In the genomic region with DNA sequence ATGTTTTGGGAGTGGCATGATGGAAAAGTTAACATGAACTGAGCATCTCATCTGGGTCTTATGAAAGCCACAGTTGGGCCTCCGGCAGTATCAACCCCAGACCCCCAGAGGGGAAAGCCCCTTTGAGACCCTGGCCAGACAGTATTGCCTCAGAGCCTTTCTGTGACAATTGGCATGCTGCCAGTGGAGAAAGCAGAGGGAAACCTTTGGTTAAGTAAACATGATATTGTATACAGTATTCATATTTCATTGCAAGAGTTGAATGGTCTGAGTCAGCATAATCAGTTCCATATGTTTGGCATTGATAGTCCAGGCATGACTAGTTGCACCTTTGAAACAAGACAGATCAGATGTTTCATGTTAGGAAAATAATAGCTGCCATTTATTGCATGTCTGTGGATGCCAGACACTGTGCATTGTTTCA, we compare ENCODE assay signal across 13 cellular contexts. TPM values are rescaled to one million over a fixed set of nuclear protein-coding genes. Genes with fewer than 3 reads are reported as not detected.
DNase-seq lines count a peak whose midpoint lies in the region; ATAC-seq and TF ChIP-seq lines count a peak whose summit lies in the region.
"Had no signal": no experiment of that assay in that cellular context is flagged by ENCODE, and none has a peak within 500 bp of the region (broad histone marks: within the 10 kb centered on the region; RNA-seq: fewer than 3 reads in every experiment).

No MANE protein-coding gene starts in this region.

- no peak for ATAC-seq in GM19467 (IDR thresholded peaks at IDR 0.05; ENCODE audit: unreplicated experiment)
- ATAC-seq: T-helper 17 cell had no signal

- peak overlapping the region; percentile 47 for H3K27ac ChIP-seq in A673 (ENCODE audit: low read depth, low read length, poor library complexity, severe bottlenecking)
- H3K27ac ChIP-seq in SK-N-SH (ENCODE audit: low read depth in 2 of 2, low read length in 1 of 2), result peak overlapping the region in 1 of 2 experiments; percentile 72; a peak in 2 of 4 replicates

- H3K27me3 ChIP-seq in A673 (replicated peaks; ENCODE audit: insufficient read depth, low read depth, low read length, poor library complexity) (no peaks in the 10 kb centered on the region), SK-N-SH (ENCODE audit: insufficient read depth) (no peaks in the 10 kb centered on the region), H7 (ENCODE audit: control insufficient read depth, insufficient read depth, low read length) (no peaks in the 10 kb centered on the region)

- peak overlapping the region; percentile 45; the same call in 1 of the 2 replicates for H3K4me2 ChIP-seq in SK-N-SH

- H3K9ac ChIP-seq in SK-N-SH, result no peak overlapping the region

- no peaks in the 10 kb centered on the region for H3K79me2 ChIP-seq in SK-N-SH (ENCODE audit: insufficient read depth)

- DNase-seq in A673 (ENCODE audit: low spot score), result peak; percentile 75
- peak; percentile 30 for DNase-seq in H4 (ENCODE audit: low spot score)
- DNase-seq in SK-N-SH, result peak; percentile 62
- peak; percentile 75 for DNase-seq in fibroblast of pulmonary artery (ENCODE audit: low read depth)
- no peak for DNase-seq in SIG-M5 treated with dmso at 0.1 percent for 504 hours (lab: John Stamatoyannopoulos, UW; ENCODE audit: unreplicated experiment)
- DNase-seq in iPS-NIHi11 (ENCODE audit: low spot score), result no peak
- DNase-seq in H7, result no peak
- DNase-seq: activated naive CD4-positive, alpha-beta T cell treated with anti-CD3 and anti-CD28 coated beads, Interleukin-2, amount 50 U/mL, for 16 hours; cortex of kidney; glutamatergic neuron; NCI-H1694 treated with DMSO at 0.1 percent for 48 hours; T-helper 17 cell had no signal

- H2AFZ ChIP-seq in SK-N-SH (ENCODE audit: low read depth), result no peak overlapping the region

- H3K4me3 ChIP-seq in A673 (ENCODE audit: low read depth, low read length, poor library complexity, severe bottlenecking) (no peak overlapping the region), SK-N-SH (ENCODE audit: low read depth in 2 of 2, low read length in 1 of 2) (no peak overlapping the region), fibroblast of pulmonary artery (replicated peaks; ENCODE audit: low read depth, low read length) (no peak overlapping the region), H7 (ENCODE audit: insufficient read depth, low read depth, low read length) (no peak overlapping the region)

- H3K9me3 ChIP-seq in A673 (ENCODE audit: low read depth, low read length, poor library complexity, severe bottlenecking) (no peaks in the 10 kb centered on the region), SK-N-SH (no peaks in the 10 kb centered on the region)

- no peaks in the 10 kb centered on the region for H3K9me2 ChIP-seq in SK-N-SH

- no TSS peak for BruUV-seq in A673 (replicated peaks; lab: Mats Ljungman, UMichigan)

- H3F3A ChIP-seq in SK-N-SH (replicated peaks; ENCODE audit: insufficient read depth), result peaks cover 6% of the 10 kb centered on the region

- POLR2A ChIA-PET in A673 (lab: Charles Lee; ENCODE audit: low non-redundant PET) (no interaction called here), SK-N-SH (lab: Yijun Ruan, JAX) (no interaction called here)

- intact Hi-C loops in A673 (cut with micrococcal nuclease; ENCODE audit: unreplicated experiment), result no loop called here

- TF ChIP-seq CTCF in A673 (conservative IDR thresholded peaks at IDR 0.05; ENCODE audit: low read depth, low read length), result no peak
- no peak for TF ChIP-seq CTCF in SK-N-SH (IDR thresholded peaks at IDR 0.05)
- no peak for TF ChIP-seq CTCF in fibroblast of pulmonary artery (IDR thresholded peaks at IDR 0.05; ENCODE audit: low read length, missing control alignments)

- WGBS in SK-N-SH (ENCODE audit: low lambda C conversion rate), result 38% methylated on average over 1 of the region's 1 CpG

- no peak for TF ChIP-seq RAD21 in SK-N-SH (IDR thresholded peaks at IDR 0.05; ENCODE audit: low read length)

- H3K4me1 ChIP-seq in A673 (ENCODE audit: insufficient read depth, low read length, poor library complexity, severe bottlenecking), result peaks cover 25% of the 10 kb centered on the region
- H3K4me1 ChIP-seq in SK-N-SH (ENCODE audit: control insufficient read depth in 1 of 2, insufficient read depth in 2 of 2, low read depth in 1 of 2, low read length in 1 of 2), result peaks cover 13 to 38% of the 10 kb centered on the region in 2 experiments

- TF ChIP-seq EP300 in SK-N-SH (IDR thresholded peaks at IDR 0.05; ENCODE audit: borderline replicate concordance in 1 of 2, low read depth in 1 of 2, low read length in 1 of 2), result peak; percentile 82 to 85

- H4K20me1 ChIP-seq in SK-N-SH (ENCODE audit: insufficient read depth), result peaks cover 6% of the 10 kb centered on the region; the same call in 1 of the 2 replicates

- CTCF ChIA-PET in A673 (lab: Charles Lee), result no interaction called here
- CTCF ChIA-PET in SK-N-SH (lab: Yijun Ruan, JAX), result interaction anchor here (1.0 to 2.0 kb wide), 6 partner anchors 9 to 31 kb away, joined by 3 to 6 read pairs (median 5); no protein-coding TSS in a partner anchor

- H3K36me3 ChIP-seq in A673 (ENCODE audit: insufficient read depth, low read length, poor library complexity, severe bottlenecking) (no peaks in the 10 kb centered on the region), SK-N-SH (replicated peaks in 1 of 2; ENCODE audit: control insufficient read depth in 1 of 2, insufficient read depth in 2 of 2, low read length in 1 of 2) (no peaks in the 10 kb centered on the region), H7 (replicated peaks; ENCODE audit: control insufficient read depth, insufficient read depth, low read length) (no peaks in the 10 kb centered on the region)

TF ChIP-seq in SK-N-SH, 30 proteins besides CTCF, POLR2A, EP300 and RAD21 (continues in another document):
- no peak for TF ChIP-seq TAF1 (IDR thresholded peaks at IDR 0.05; ENCODE audit: borderline replicate concordance, low read depth, low read length)
- peak; percentile 62; the same call in 1 of the 2 replicates for TF ChIP-seq FOXM1 (IDR thresholded peaks at IDR 0.05; ENCODE audit: low read depth)
- no peak for TF ChIP-seq SIN3A (IDR thresholded peaks at IDR 0.05; ENCODE audit: borderline replicate concordance, low read depth, low read length)
- TF ChIP-seq, protein P1, sequence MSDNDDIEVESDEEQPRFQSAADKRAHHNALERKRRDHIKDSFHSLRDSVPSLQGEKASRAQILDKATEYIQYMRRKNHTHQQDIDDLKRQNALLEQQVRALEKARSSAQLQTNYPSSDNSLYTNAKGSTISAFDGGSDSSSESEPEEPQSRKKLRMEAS (IDR thresholded peaks at IDR 0.05; ENCODE audit: low read depth), result peak; percentile 36; the same call in 1 of the 2 replicates
- TF ChIP-seq, protein P2, sequence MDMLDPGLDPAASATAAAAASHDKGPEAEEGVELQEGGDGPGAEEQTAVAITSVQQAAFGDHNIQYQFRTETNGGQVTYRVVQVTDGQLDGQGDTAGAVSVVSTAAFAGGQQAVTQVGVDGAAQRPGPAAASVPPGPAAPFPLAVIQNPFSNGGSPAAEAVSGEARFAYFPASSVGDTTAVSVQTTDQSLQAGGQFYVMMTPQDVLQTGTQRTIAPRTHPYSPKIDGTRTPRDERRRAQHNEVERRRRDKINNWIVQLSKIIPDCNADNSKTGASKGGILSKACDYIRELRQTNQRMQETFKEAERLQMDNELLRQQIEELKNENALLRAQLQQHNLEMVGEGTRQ (IDR thresholded peaks at IDR 0.05; ENCODE audit: borderline replicate concordance, low read depth, low read length), result no peak
- no peak for TF ChIP-seq ELF1 (IDR thresholded peaks at IDR 0.05)
- TF ChIP-seq, protein P3, sequence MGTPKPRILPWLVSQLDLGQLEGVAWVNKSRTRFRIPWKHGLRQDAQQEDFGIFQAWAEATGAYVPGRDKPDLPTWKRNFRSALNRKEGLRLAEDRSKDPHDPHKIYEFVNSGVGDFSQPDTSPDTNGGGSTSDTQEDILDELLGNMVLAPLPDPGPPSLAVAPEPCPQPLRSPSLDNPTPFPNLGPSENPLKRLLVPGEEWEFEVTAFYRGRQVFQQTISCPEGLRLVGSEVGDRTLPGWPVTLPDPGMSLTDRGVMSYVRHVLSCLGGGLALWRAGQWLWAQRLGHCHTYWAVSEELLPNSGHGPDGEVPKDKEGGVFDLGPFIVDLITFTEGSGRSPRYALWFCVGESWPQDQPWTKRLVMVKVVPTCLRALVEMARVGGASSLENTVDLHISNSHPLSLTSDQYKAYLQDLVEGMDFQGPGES (IDR thresholded peaks at IDR 0.05; ENCODE audit: low read depth, low read length), result no peak
- TF ChIP-seq RCOR1 (IDR thresholded peaks at IDR 0.05; ENCODE audit: low read length), result peak; percentile 93
- TF ChIP-seq NFIC (IDR thresholded peaks at IDR 0.05; ENCODE audit: borderline replicate concordance), result peak; percentile 100
- TF ChIP-seq, protein P4, sequence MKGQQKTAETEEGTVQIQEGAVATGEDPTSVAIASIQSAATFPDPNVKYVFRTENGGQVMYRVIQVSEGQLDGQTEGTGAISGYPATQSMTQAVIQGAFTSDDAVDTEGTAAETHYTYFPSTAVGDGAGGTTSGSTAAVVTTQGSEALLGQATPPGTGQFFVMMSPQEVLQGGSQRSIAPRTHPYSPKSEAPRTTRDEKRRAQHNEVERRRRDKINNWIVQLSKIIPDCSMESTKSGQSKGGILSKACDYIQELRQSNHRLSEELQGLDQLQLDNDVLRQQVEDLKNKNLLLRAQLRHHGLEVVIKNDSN (IDR thresholded peaks at IDR 0.05; ENCODE audit: borderline replicate concordance, low read depth), result no peak
- no peak for TF ChIP-seq MEF2A (IDR thresholded peaks at IDR 0.05; ENCODE audit: borderline replicate concordance, low read depth)
- no peak; the same call in 1 of the 2 replicates for TF ChIP-seq GABPA (IDR thresholded peaks at IDR 0.05; ENCODE audit: low read depth)
- TF ChIP-seq TCF12 (IDR thresholded peaks at IDR 0.05), result peak; percentile 100

RNA-seq across cellular contexts. Expression of a gene that starts 20.0 kb away (rescaled TPM):
- total RNA-seq in A673 (2021), result 18.4 and 20.1 TPM in 2 replicates
- 0.25 and 0.62 TPM in 2 replicates for total RNA-seq in H4 (2014; rRNA removed; shearing (Covaris generic))
- 9.6 and 12.4 TPM in 2 replicates for polyA plus RNA-seq in SK-N-SH (2012; rRNA removed)
- polyA plus RNA-seq in SK-N-SH (2012; cell fraction: cytosol; rRNA removed), result 3.3 TPM in 2 replicates
- 49.6 and 63.1 TPM in 2 replicates for polyA plus RNA-seq in SK-N-SH (2012; cell fraction: nucleus; rRNA removed)
- 8.3 and 8.7 TPM in 2 replicates for total RNA-seq in H7 (2014; rRNA removed; shearing (Covaris generic))

RNA-seq across cellular contexts. Expression of a gene that starts 34.4 kb away (rescaled TPM):
- 102 and 107 TPM in 2 replicates for total RNA-seq in A673 (2021)
- total RNA-seq in H4 (2014; rRNA removed; shearing (Covaris generic)), result 36.4 and 44.8 TPM in 2 replicates
- polyA plus RNA-seq in SK-N-SH (2012; rRNA removed), result 16.0 and 22.4 TPM in 2 replicates
- polyA plus RNA-seq in SK-N-SH (2012; cell fraction: cytosol; rRNA removed), result 14.2 and 17.7 TPM in 2 replicates
- polyA plus RNA-seq in SK-N-SH (2012; cell fraction: nucleus; rRNA removed), result 22.2 and 31.4 TPM in 2 replicates
- 76.0 and 117 TPM in 2 replicates for total RNA-seq in H7 (2014; rRNA removed; shearing (Covaris generic))

Comparison
In these comparisons a context has a peak if more than half of its experiments do, and no peak if none do; other contexts are left out.
1. DNase-seq: peak in A673 (single experiment), H4 (single experiment), SK-N-SH (single experiment) and fibroblast of pulmonary artery (single experiment); none in SIG-M5 treated with dmso at 0.1 percent for 504 hours (single experiment), iPS-NIHi11 (single experiment) and H7 (single experiment).